Comparison of ENCODE assay signal across 8 cellular contexts in the genomic region with DNA sequence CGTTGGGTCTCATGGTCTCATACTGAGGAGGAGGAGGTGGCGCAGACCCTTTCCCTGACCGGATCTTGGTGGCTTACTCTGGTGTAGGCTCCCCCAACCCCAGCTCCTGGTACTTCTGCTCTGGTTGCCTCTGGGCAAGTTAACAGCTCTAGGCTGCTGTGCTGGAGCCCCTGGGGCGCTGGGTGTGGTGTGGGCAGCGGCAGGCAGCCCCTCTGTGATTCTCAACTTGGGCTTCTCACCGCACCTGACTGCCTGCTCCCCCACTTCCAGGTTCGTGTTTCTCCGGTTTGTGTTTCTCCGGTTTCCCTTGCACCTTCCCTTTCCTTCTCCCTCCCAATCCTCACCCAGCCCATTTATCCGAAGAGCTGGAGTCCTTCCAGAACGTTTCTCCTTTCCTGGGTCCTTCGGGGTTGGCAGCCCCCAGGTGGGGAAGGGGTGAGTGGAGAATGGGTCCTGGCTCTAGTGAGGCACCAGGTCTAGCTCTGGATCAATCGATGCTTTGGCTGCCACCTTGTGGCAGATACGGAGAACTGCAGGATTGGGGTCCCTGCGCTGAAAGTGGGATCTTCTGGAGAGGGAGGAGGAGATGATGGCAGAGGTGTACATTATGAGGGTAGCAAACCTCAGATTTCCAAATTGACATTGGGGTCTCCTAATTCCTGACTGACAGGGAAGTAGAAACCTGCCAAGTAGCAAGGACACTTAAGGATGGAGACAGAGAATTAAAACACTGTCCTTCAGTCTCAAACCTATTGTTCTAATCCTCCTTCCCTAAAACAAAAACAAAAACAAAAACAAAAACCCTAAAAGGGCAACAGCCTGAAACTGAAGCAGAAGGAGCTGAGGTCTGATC. TPM values are rescaled to one million over a fixed set of nuclear protein-coding genes. Genes with fewer than 3 reads are reported as not detected.
DNase-seq lines count a peak whose midpoint lies in the region; ATAC-seq and TF ChIP-seq lines count a peak whose summit lies in the region.

No MANE protein-coding gene starts in this region.

- H3K4me3 ChIP-seq in astrocyte of the cerebellum (ENCODE audit: low read depth, low read length): no peak overlapping the region
- peak overlapping the region in 2 of 8 donors; percentile 2 to 21 for H3K4me3 ChIP-seq in spleen

- WGBS in spleen, 5 donors: 11 to 19% (median 15%) methylated on average over 15 of the region's 15 CpGs

- TF ChIP-seq CTCF in astrocyte of the cerebellum (IDR thresholded peaks at IDR 0.05; ENCODE audit: low read depth, low read length, missing control alignments) (peak; percentile 97), spleen (IDR thresholded peaks at IDR 0.05 in 8 of 11, conservative IDR thresholded peaks at IDR 0.05 in 3 of 11) (peak; percentile 90 to 98 (median 96))

- H3K4me3 Mint-ChIP-seq in T-helper 17 cell: peak overlapping the region; percentile 71

- H3K27ac ChIP-seq in spleen: no peak overlapping the region

- H3K4me1 Mint-ChIP-seq in T-helper 17 cell: peaks cover 26% of the 10 kb centered on the region

- no peak for TF ChIP-seq POLR2A in spleen (IDR thresholded peaks at IDR 0.05)

- H3K9me3 ChIP-seq in T-helper 17 cell (ENCODE audit: control insufficient read depth, low read length, poor library complexity, severe bottlenecking) (peaks cover 2% of the 10 kb centered on the region), spleen (no peaks in the 10 kb centered on the region)

- no peaks in the 10 kb centered on the region for H3K36me3 ChIP-seq in spleen

- no peak for DNase-seq in Right ventricle myocardium inferior (ENCODE audit: missing footprints)
- DNase-seq in cardiac septum (ENCODE audit: low spot score): no peak
- DNase-seq in NAMALWA (ENCODE audit: low spot score): peak; percentile 82
- peak; percentile 32 to 50 (median 46) for DNase-seq in T-helper 17 cell
- peak; percentile 16 for DNase-seq in astrocyte of the cerebellum (ENCODE audit: low read depth)
- DNase-seq in hypothalamus (lab: John Stamatoyannopoulos, UW): peak in 38 of 51 donors; percentile 6 to 80 (median 28)
- DNase-seq in spleen: peak; percentile 84

- H3K27me3 Mint-ChIP-seq in T-helper 17 cell: peaks cover 10% of the 10 kb centered on the region

- H3K27me3 ChIP-seq in spleen (replicated peaks in 1 of 7): peaks cover 5 to 98% (median 44%) of the 10 kb centered on the region in 7 donors

- H3K4me1 ChIP-seq in spleen: peaks cover 15 to 55% (median 36%) of the 10 kb centered on the region in 6 donors

- intact Hi-C loops in Right ventricle myocardium inferior (cut with DNase I): loop anchor here (1.0 kb wide), 1 partner anchor 42 kb away; no protein-coding TSS in a partner anchor
- intact Hi-C loops in cardiac septum (cut with DNase I): loop anchor here (1.0 to 10.0 kb wide), 2 partner anchors 42 to 199 kb away; no protein-coding TSS in a partner anchor
- intact Hi-C loops in spleen (cut with DNase I; ENCODE audit: low total_unique reads): loop anchor here (2.0 kb wide), 1 partner anchor 41 kb away; no protein-coding TSS in a partner anchor

- peak; percentile 45 for ATAC-seq in Right ventricle myocardium inferior
- ATAC-seq in T-helper 17 cell: peak; percentile 68
- no peak for ATAC-seq in HG03469 (IDR thresholded peaks at IDR 0.05; ENCODE audit: unreplicated experiment)

- H3K27ac Mint-ChIP-seq in T-helper 17 cell: peak overlapping the region; percentile 91

- in situ Hi-C loops in astrocyte of the cerebellum (cut with HindIII; ENCODE audit: low sequenced_read_pairs): no loop called here

- no peaks in the 10 kb centered on the region for H3K36me3 Mint-ChIP-seq in T-helper 17 cell (ENCODE audit: low read depth)

RNA-seq across cellular contexts. Expression of gene CISTR, which starts 8.3 kb away (rescaled TPM):
- total RNA-seq in Right ventricle myocardium inferior: 1.7 TPM
- total RNA-seq in cardiac septum: 0.75 TPM
- total RNA-seq in T-helper 17 cell: not detected
- not detected for total RNA-seq in spleen
- polyA plus RNA-seq in spleen: under 1 TPM in 1 of 3 donors, not detected in 2; 0.20 TPM

RNA-seq across cellular contexts. Expression of gene CALCOCO1, which starts 16.3 kb away (rescaled TPM):
- total RNA-seq in Right ventricle myocardium inferior: 186 TPM
- 158 TPM for total RNA-seq in cardiac septum
- 100 to 1,000 TPM; 108 to 134 TPM for total RNA-seq in T-helper 17 cell
- total RNA-seq in spleen: 100 to 1,000 TPM in 6 of 7 donors, 10 to 100 TPM in 1; 93.5 to 186 (median 134) TPM
- 10 to 100 TPM; 31.0 to 55.6 (median 37.2) TPM for polyA plus RNA-seq in spleen

Comparison
In these comparisons a context has a peak if more than half of its experiments do, and no peak if none do; other contexts are left out.
1. DNase-seq: peak in NAMALWA (single experiment), T-helper 17 cell (3 of 3), astrocyte of the cerebellum (single experiment), hypothalamus (38 of 51) and spleen (single experiment); none in Right ventricle myocardium inferior (single experiment) and cardiac septum (single experiment).